ENCODE assay signal across 2 cellular contexts in genomic region chr11:14018441-14018840, GRCh38.
TF ChIP-seq lines count a peak whose summit lies in the region.

No MANE protein-coding gene starts in this region.

TF ChIP-seq in A549, 52 proteins besides CTCF, POLR2A, EP300 and RAD21:
- TF ChIP-seq GATA3 (IDR thresholded peaks at IDR 0.05; ENCODE audit: borderline replicate concordance) (no peak), ZFP36 (IDR thresholded peaks at IDR 0.05; ENCODE audit: borderline replicate concordance, partially characterized antibody) (no peak), CHD4 (IDR thresholded peaks at IDR 0.05; ENCODE audit: borderline replicate concordance) (no peak), KDM5A (IDR thresholded peaks at IDR 0.05) (no peak)

TF ChIP-seq in IMR-90, 13 proteins besides CTCF, POLR2A, EP300 and RAD21:
- no peak for TF ChIP-seq MAFK (IDR thresholded peaks at IDR 0.05; ENCODE audit: low read depth, low read length)
TF ChIP-seq in IMR-90: peak in this region for 0.
